9 cellular contexts compared by ENCODE assay signal in the genomic region with DNA sequence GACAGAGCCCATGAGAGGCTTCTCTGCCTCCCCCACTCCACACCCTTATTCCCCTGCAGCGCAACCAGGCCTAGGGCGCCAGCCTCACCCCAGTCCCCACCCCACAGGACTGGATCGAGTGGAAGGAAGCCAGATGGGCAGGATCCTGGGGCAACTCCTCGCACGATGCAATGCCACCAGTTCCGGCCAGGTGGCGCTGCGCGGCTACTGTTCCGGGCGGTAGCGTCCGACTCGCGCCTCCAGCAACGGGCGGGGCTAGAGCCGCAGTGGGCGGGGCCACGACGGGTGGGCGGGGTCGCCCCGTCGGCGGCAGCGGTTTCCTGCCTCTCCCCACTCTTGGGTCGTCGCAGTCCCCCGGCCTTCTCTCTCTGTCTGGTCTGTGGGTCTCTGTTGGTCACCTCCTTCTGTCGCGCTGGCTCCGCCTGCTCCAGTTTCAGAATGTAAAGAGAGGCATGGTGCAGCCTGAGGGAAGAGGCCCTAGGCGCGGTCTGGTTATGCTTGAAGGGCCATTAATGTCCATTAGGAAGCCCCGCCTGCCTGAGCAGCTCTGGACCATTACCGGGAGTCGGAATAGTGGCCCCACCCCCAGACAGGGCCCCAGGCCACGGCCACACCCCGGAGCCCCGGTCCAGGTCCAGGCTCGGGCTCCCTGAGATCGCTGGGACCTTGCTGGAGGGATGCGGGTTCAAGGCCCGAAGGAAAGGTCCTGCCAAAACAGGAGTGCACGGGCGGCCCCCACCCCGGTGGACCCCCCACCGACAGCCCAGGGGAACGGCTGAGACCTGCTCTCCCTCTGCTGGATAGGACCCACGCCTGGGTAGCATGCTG. TPM values are rescaled to one million over a fixed set of nuclear protein-coding genes. Genes with fewer than 3 reads are reported as not detected.
DNase-seq lines count a peak whose midpoint lies in the region; ATAC-seq, FAIRE-seq and TF ChIP-seq lines count a peak whose summit lies in the region.
"Had no signal": no experiment of that assay in that cellular context is flagged by ENCODE, and none has a peak within 500 bp of the region (broad histone marks: within the 10 kb centered on the region; RNA-seq: fewer than 3 reads in every experiment).

No MANE protein-coding gene starts in this region.

- H3K27ac Mint-ChIP-seq in CD4-positive, alpha-beta T cell: peak overlapping the region; percentile 66
- H3K27ac Mint-ChIP-seq in natural killer cell: peak overlapping the region; percentile 73 to 80

- CTCF ChIA-PET in CD4-positive, alpha-beta T cell (lab: Charles Lee): interaction anchor here (0.6 to 2.2 kb wide), 7 partner anchors 19 to 478 kb away, joined by 3 to 9 read pairs (median 4); a partner anchor contains a TSS

- no peak for FAIRE-seq in RCC 7860 (lab: Jason Lieb, UNC)
- FAIRE-seq: endometrium had no signal

- no peaks in the 10 kb centered on the region for H3K9me3 Mint-ChIP-seq in CD4-positive, alpha-beta T cell
- no peaks in the 10 kb centered on the region for H3K9me3 Mint-ChIP-seq in natural killer cell

- H3K4me3 ChIP-seq in fibroblast of pulmonary artery (replicated peaks; ENCODE audit: low read depth, low read length): peak overlapping the region; percentile 42

- DNase-seq in CD4-positive, alpha-beta T cell: peak; percentile 87 to 99 (median 96)
- peak; percentile 93 for DNase-seq in HuH-7 (ENCODE audit: low spot score)
- peak; percentile 71 for DNase-seq in RCC 7860 (ENCODE audit: low spot score)
- peak; percentile 95 to 96 for DNase-seq in activated T-helper 1 cell treated with anti-CD3 and anti-CD28 coated beads, Interleukin-2, amount 50 U/mL, for 16 hours (ENCODE audit: low read depth in 1 of 2, low spot score in 1 of 2)
- peak; percentile 89 for DNase-seq in fibroblast of pulmonary artery (ENCODE audit: low read depth)
- DNase-seq in natural killer cell: peak; percentile 97
- peak; percentile 83 to 98 (median 94) for DNase-seq in stimulated activated naive CD4-positive, alpha-beta T cell (lab: John Stamatoyannopoulos, UW)

- no peaks in the 10 kb centered on the region for H3K36me3 Mint-ChIP-seq in CD4-positive, alpha-beta T cell (ENCODE audit: low read depth)
- H3K36me3 Mint-ChIP-seq in natural killer cell: no peaks in the 10 kb centered on the region

- peaks cover 33% of the 10 kb centered on the region for H3K27me3 ChIP-seq in CD4-positive, alpha-beta T cell (ENCODE audit: control insufficient read depth, insufficient read depth, low read length)

- H3K27ac ChIP-seq in CD4-positive, alpha-beta T cell (ENCODE audit: low read depth, low read length): peak overlapping the region; percentile 43

- peak overlapping the region; percentile 72 for H3K4me3 Mint-ChIP-seq in CD4-positive, alpha-beta T cell
- peak overlapping the region; percentile 80 for H3K4me3 Mint-ChIP-seq in natural killer cell

- peaks cover 19% of the 10 kb centered on the region for H3K4me1 Mint-ChIP-seq in CD4-positive, alpha-beta T cell (ENCODE audit: low read depth)
- peaks cover 8 to 21% of the 10 kb centered on the region in 2 donors for H3K4me1 Mint-ChIP-seq in natural killer cell

- peaks cover 29% of the 10 kb centered on the region for H3K27me3 Mint-ChIP-seq in CD4-positive, alpha-beta T cell
- peaks cover 0 to 24% of the 10 kb centered on the region in 2 donors for H3K27me3 Mint-ChIP-seq in natural killer cell (ENCODE audit: low read depth in 2 of 2)

- no peaks in the 10 kb centered on the region for H3K9me3 ChIP-seq in CD4-positive, alpha-beta T cell (ENCODE audit: control insufficient read depth, low read length)

- POLR2A ChIA-PET in CD4-positive, alpha-beta T cell (lab: Charles Lee): interaction anchor here (1.0 to 2.2 kb wide), 4 partner anchors 59 to 132 kb away, joined by 5 to 13 read pairs (median 8); a partner anchor contains a TSS

- peak; percentile 92 for ATAC-seq in CD4-positive, alpha-beta T cell (ENCODE audit: poor library complexity)
- ATAC-seq in GM19395 (IDR thresholded peaks at IDR 0.05; ENCODE audit: unreplicated experiment) (peak; percentile 80), natural killer cell (peak; percentile 92 to 98 (median 95))

- TF ChIP-seq CTCF in CD4-positive, alpha-beta T cell (IDR thresholded peaks at IDR 0.05): peak; percentile 90
- TF ChIP-seq CTCF in fibroblast of pulmonary artery (IDR thresholded peaks at IDR 0.05; ENCODE audit: low read length, missing control alignments) (peak; percentile 78), natural killer cell (IDR thresholded peaks at IDR 0.05) (peak; percentile 93)

- intact Hi-C loops in CD4-positive, alpha-beta T cell (cut with DNase I, micrococcal nuclease): loop anchor here (1.0 to 10.0 kb wide), 4 partner anchors 25 to 231 kb away; a partner anchor contains a TSS
- intact Hi-C loops in natural killer cell (cut with micrococcal nuclease): loop anchor here (1.0 to 10.0 kb wide), 4 partner anchors 24 to 241 kb away; a partner anchor contains a TSS

RNA-seq across cellular contexts. Expression of a gene that starts 3.4 kb away (rescaled TPM):
- total RNA-seq in CD4-positive, alpha-beta T cell: 1 to 10 TPM; 1.9 to 2.0 TPM
- total RNA-seq in natural killer cell: 1 to 10 TPM; 4.3 to 7.1 (median 5.6) TPM

RNA-seq across cellular contexts. Expression of a gene that starts 3.7 kb away (rescaled TPM):
- total RNA-seq in CD4-positive, alpha-beta T cell: under 1 TPM in 1 of 2 experiments, not detected in 1; 0.80 TPM
- total RNA-seq in natural killer cell: under 1 TPM in 1 of 3 donors, not detected in 2; 0.80 TPM

RNA-seq across cellular contexts. Expression of a gene that starts 13.7 kb away (rescaled TPM):
- total RNA-seq in CD4-positive, alpha-beta T cell: 10 to 100 TPM; 39.7 to 43.6 TPM
- total RNA-seq in natural killer cell: 10 to 100 TPM; 56.1 to 71.6 (median 58.2) TPM

RNA-seq across cellular contexts. Expression of a gene that starts 24.3 kb away (rescaled TPM):
- 1 to 10 TPM; 2.7 to 2.9 TPM for total RNA-seq in CD4-positive, alpha-beta T cell
- 10 to 100 TPM in 1 of 3 donors, 1 to 10 TPM in 2; 8.7 to 12.9 (median 9.7) TPM for total RNA-seq in natural killer cell

RNA-seq across cellular contexts. Expression of a gene that starts 24.5 kb away (rescaled TPM):
- 10 to 100 TPM; 83.0 to 85.0 TPM for total RNA-seq in CD4-positive, alpha-beta T cell
- total RNA-seq in natural killer cell: 100 to 1,000 TPM; 135 to 197 (median 161) TPM

Comparison
In these comparisons a context has a peak if more than half of its experiments do, and no peak if none do; other contexts are left out.
1. Peak in every context shown above with its lines: DNase-seq, ATAC-seq, H3K4me3 ChIP-seq and H3K27ac ChIP-seq.